In the genomic region with DNA sequence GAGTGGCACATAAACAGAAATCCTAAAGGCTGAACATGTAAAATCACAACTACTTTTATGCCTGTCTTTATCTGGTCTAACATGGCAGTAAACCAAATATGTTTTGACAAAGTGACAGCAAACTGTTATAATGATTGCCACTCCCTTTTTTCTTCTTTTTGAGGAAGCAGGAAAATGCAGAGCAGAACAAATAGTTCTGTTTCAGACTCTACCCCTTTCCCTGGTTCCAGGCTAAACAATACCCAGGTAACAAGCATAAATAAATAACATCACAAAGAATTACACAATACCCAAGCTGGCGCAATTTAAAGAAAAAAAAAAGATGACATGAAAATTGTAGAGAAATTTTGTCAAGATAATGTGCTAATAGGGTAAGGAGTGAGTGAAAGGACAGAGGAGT, we compare ENCODE assay signal across 25 cellular contexts. TPM values are rescaled to one million over a fixed set of nuclear protein-coding genes. Genes with fewer than 3 reads are reported as not detected.
DNase-seq lines count a peak whose midpoint lies in the region; ATAC-seq, FAIRE-seq and TF ChIP-seq lines count a peak whose summit lies in the region.
"Had no signal": no experiment of that assay in that cellular context is flagged by ENCODE, and none has a peak within 500 bp of the region (broad histone marks: within the 10 kb centered on the region; RNA-seq: fewer than 3 reads in every experiment).

No MANE protein-coding gene starts in this region.

- peak; percentile 94 for ATAC-seq in mucosa of descending colon
- ATAC-seq: GM23338, Right ventricle myocardium inferior, SK-N-SH treated with all-trans-retinoic acid at 6 μM for 48 hours had no signal

- no peak overlapping the region for H3K4me3 ChIP-seq in bronchial epithelial cell (ENCODE audit: low read depth, low read length)
- H3K4me3 ChIP-seq in mucosa of descending colon = no peak overlapping the region
- H3K4me3 ChIP-seq: GM23338, PC-9, SJCRH30 had no signal

- H3K4me1 Mint-ChIP-seq in CD14-positive monocyte = peaks cover 9% of the 10 kb centered on the region
- H3K4me1 Mint-ChIP-seq: IgD-negative memory B cell had no signal

- H3K9me3 Mint-ChIP-seq in CD14-positive monocyte = peaks cover 0 to 4% (median 0%) of the 10 kb centered on the region in 7 donors
- H3K9me3 Mint-ChIP-seq: CD4-positive, alpha-beta T cell had no signal

- FAIRE-seq in bronchial epithelial cell (lab: Jason Lieb, UNC) = no peak
- FAIRE-seq: G401.6 had no signal

- no peaks in the 10 kb centered on the region for H3K36me3 ChIP-seq in bronchial epithelial cell (ENCODE audit: control insufficient read depth, insufficient read depth, low read length)
- H3K36me3 ChIP-seq in mucosa of descending colon (ENCODE audit: low read depth) = no peaks in the 10 kb centered on the region
- H3K36me3 ChIP-seq: SJCRH30 had no signal

- H3K36me3 Mint-ChIP-seq in CD14-positive monocyte = no peaks in the 10 kb centered on the region
- H3K36me3 Mint-ChIP-seq: IgD-negative memory B cell had no signal

- peak; percentile 7 for DNase-seq in CD1c-positive myeloid dendritic cell (ENCODE audit: extremely low spot score)
- peak; percentile 55 for DNase-seq in OCI-M1 (lab: John Stamatoyannopoulos, UW)
- peak; percentile 34 for DNase-seq in bronchial epithelial cell (ENCODE audit: low read depth)
- DNase-seq in mucosa of descending colon = no peak
- DNase-seq in CD14-positive monocyte (ENCODE audit: low spot score) = no peak
- DNase-seq in SKM-1 (lab: John Stamatoyannopoulos, UW; ENCODE audit: unreplicated experiment) = no peak
- no peak for DNase-seq in substantia nigra (lab: John Stamatoyannopoulos, UW)
- DNase-seq: CD4-positive, alpha-beta T cell; DMS53; HCEC 1CT; Karpas-422; NCI-H1105 treated with DMSO at 0.1 percent for 48 hours; NCI-H146; NCI-H1930; NCI-H2107; NCI-H524; NCI-H774; SJCRH30 had no signal

- H3K27me3 ChIP-seq in bronchial epithelial cell (ENCODE audit: control insufficient read depth, insufficient read depth, low read length) = no peaks in the 10 kb centered on the region
- H3K27me3 ChIP-seq: SJCRH30 had no signal

- no peaks in the 10 kb centered on the region for H3K4me1 ChIP-seq in mucosa of descending colon (ENCODE audit: low read depth)
- H3K4me1 ChIP-seq: SJCRH30 had no signal

- TF ChIP-seq CTCF in bronchial epithelial cell (IDR thresholded peaks at IDR 0.05; ENCODE audit: insufficient read depth, low read length, severe bottlenecking) (no peak), mucosa of descending colon (IDR thresholded peaks at IDR 0.05) (no peak), CD14-positive monocyte (IDR thresholded peaks at IDR 0.05) (no peak)

- H3K4me3 Mint-ChIP-seq in CD14-positive monocyte = no peak overlapping the region
- H3K4me3 Mint-ChIP-seq: CD4-positive, alpha-beta T cell; GM23338; IgD-negative memory B cell had no signal

- no peak overlapping the region for H3K27ac Mint-ChIP-seq in CD14-positive monocyte
- H3K27ac Mint-ChIP-seq: CD4-positive, alpha-beta T cell; GM23338; IgD-negative memory B cell had no signal

- intact Hi-C loops in mucosa of descending colon (cut with DNase I, micrococcal nuclease) (no loop called here), CD14-positive monocyte (cut with micrococcal nuclease) (no loop called here)

- no peak overlapping the region for H3K27ac ChIP-seq in substantia nigra (ENCODE audit: low read depth, low read length, poor library complexity, severe bottlenecking)
- H3K27ac ChIP-seq: PC-9, SJCRH30 had no signal

- no peaks in the 10 kb centered on the region for H3K9me3 ChIP-seq in mucosa of descending colon
- H3K9me3 ChIP-seq: SJCRH30 had no signal

- H3K27me3 Mint-ChIP-seq in CD14-positive monocyte (ENCODE audit: low read depth in 3 of 3) = no peaks in the 10 kb centered on the region

RNA-seq across cellular contexts. Expression of a gene that starts 24.2 kb away (rescaled TPM):
- total RNA-seq in bronchial epithelial cell (0.26 TPM in 1 of 2 replicates, not detected in the other), mucosa of descending colon (under 1 TPM; 0.23 to 0.76 (median 0.27) TPM)
- polyA plus RNA-seq in CD14-positive monocyte = not detected
- total RNA-seq: CD4-positive, alpha-beta T cell had no signal
- polyA plus RNA-seq: BJ, IgD-negative memory B cell had no signal

RNA-seq across cellular contexts. Expression of a gene that starts 34.3 kb away (rescaled TPM):
- total RNA-seq in bronchial epithelial cell (11.9 and 16.8 TPM in 2 replicates), mucosa of descending colon (10 to 100 TPM in 1 of 3 donors, 1 to 10 TPM in 2; 5.5 to 11.1 (median 7.3) TPM)
- polyA plus RNA-seq in CD14-positive monocyte = under 1 TPM; 0.52 to 0.81 TPM

Comparison
In these comparisons a context has a peak if more than half of its experiments do, and no peak if none do; other contexts are left out.
1. DNase-seq: peak in CD1c-positive myeloid dendritic cell (single experiment), OCI-M1 (single experiment) and bronchial epithelial cell (single experiment); none in mucosa of descending colon (0 of 3), CD14-positive monocyte (single experiment), SKM-1 (single experiment) and substantia nigra (0 of 49).